In the genomic region with DNA sequence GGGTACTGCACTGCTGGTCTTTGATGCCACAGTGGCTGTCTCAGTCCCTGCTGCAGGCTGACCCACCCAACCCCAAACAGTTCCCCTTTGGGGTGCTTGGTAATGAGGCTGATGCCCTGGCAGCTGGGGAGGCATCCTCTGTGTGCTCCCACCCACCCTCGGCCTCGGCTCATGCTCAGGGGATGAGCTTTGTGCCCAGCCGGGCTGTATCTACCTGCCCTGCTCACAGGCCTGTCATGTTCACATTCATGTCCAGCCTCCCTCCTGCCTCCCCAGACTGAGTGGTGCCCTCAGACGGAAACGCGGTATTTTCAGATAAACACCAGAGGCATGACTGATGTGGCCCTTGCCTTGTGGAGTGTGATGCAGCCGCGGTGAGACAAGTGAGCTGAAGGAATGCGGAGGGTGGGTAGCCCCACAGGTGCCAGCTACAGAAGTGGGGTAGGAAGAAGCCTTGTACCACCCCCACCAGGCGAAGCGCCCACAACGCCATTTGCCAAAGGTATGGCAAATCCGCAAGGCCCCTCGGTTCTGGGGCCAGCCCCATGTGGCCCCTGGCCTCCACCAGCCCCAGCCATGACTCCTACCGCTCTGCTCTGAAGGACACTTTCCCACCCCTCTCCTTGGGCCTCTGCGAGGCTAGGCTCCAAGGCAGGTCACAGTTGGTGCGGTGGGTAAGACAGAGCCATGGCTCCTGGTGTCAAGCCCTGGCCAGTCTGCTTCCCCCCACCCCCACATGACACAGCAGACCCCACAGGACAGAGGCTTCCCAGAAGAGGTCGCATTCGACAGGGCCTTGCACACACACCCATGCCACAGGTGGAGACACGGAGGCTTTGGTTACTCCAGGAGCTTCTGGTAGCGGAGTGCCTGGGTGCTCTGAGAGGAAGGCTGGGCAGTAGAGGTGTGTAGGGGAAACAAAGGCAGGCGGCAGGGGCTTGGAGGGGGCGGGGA, we compare ENCODE assay signal across 1 cellular context.
TF ChIP-seq lines count a peak whose summit lies in the region.

No MANE protein-coding gene starts in this region.

TF ChIP-seq in H1, 55 proteins besides CTCF, POLR2A, EP300 and RAD21:
- TF ChIP-seq FOSL1 (IDR thresholded peaks at IDR 0.05; ENCODE audit: insufficient read depth, low read depth, low read length) (no peak), BCL11A (IDR thresholded peaks at IDR 0.05; ENCODE audit: low read depth in 2 of 2, low read length in 2 of 2) (no peak), POLR2AphosphoS5 (IDR thresholded peaks at IDR 0.05; ENCODE audit: low read depth, low read length) (0 out of 2 replicates have a peak, but pooled peaks have one; percentile 17)
